Comparison of ENCODE assay signal across 13 cellular contexts in the genomic region with DNA sequence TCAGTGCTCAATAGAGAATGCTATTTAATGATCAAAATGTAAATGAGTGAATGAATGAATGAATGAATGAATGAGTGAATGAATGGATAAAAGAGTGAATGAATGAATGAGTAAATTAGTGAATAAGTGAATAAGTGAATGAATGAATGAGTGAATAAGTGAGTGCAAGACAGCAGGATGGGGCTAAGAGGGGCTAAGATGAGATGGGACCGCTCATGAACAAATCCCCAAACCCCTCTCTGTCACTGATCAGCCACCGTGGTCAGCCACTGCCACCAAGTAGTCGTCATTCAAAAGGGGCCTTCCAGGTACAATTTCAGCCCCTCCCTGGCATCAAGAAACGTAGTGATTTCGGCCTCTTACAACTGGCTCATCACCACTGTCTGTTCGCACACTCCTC.
DNase-seq lines count a peak whose midpoint lies in the region; ATAC-seq, FAIRE-seq and TF ChIP-seq lines count a peak whose summit lies in the region.
"Had no signal": no experiment of that assay in that cellular context is flagged by ENCODE, and none has a peak within 500 bp of the region (broad histone marks: within the 10 kb centered on the region; RNA-seq: fewer than 3 reads in every experiment).

No MANE protein-coding gene starts in this region.

- no peaks in the 10 kb centered on the region for H3F3A ChIP-seq in PC-9 (ENCODE audit: insufficient read depth, low read depth)

- ATAC-seq in A549 (no peak), lower lobe of right lung (no peak)
- peak; percentile 7 for ATAC-seq in activated CD8-positive, alpha-beta T cell treated with anti-CD3 and anti-CD28 coated beads for 36 hours

- H3K4me1 ChIP-seq in A549 = peaks cover 3% of the 10 kb centered on the region; the same call in 1 of the 3 replicates
- peaks cover 24% of the 10 kb centered on the region in 2 donors for H3K4me1 ChIP-seq in duodenal mucosa (ENCODE audit: control insufficient read depth in 1 of 2, insufficient read depth in 2 of 2, low read length in 2 of 2)
- H3K4me1 ChIP-seq in lower lobe of right lung = peaks cover 11% of the 10 kb centered on the region
- no peaks in the 10 kb centered on the region for H3K4me1 ChIP-seq in PC-9 (replicated peaks; ENCODE audit: insufficient read depth)

- FAIRE-seq in A549 (lab: Jason Lieb, UNC) = peak; percentile 61
- FAIRE-seq: GM19239 had no signal

- TF ChIP-seq CTCF in A549 (IDR thresholded peaks at IDR 0.05) (no peak), C4-2B (conservative IDR thresholded peaks at IDR 0.05) (no peak), lower lobe of right lung (IDR thresholded peaks at IDR 0.05) (no peak), PC-9 (conservative IDR thresholded peaks at IDR 0.05) (no peak)
- no peak for TF ChIP-seq CTCF in activated CD8-positive, alpha-beta T cell treated with anti-CD3 and anti-CD28 coated beads for 36 hours (IDR thresholded peaks at IDR 0.05)

- no peak for TF ChIP-seq RAD21 in A549 (conservative IDR thresholded peaks at IDR 0.05 in 1 of 2, IDR thresholded peaks at IDR 0.05 in 1 of 2)

- no peaks in the 10 kb centered on the region for H3K9me3 ChIP-seq in A549
- H3K9me3 ChIP-seq in duodenal mucosa (ENCODE audit: control insufficient read depth in 1 of 2, low read length in 2 of 2) = no peaks in the 10 kb centered on the region
- no peaks in the 10 kb centered on the region for H3K9me3 ChIP-seq in lower lobe of right lung
- no peaks in the 10 kb centered on the region for H3K9me3 ChIP-seq in PC-9 (ENCODE audit: insufficient read depth, low read depth)
- H3K9me3 ChIP-seq: sigmoid colon, SJSA1, suprapubic skin had no signal

- no peaks in the 10 kb centered on the region for H4K20me1 ChIP-seq in PC-9 (ENCODE audit: insufficient read depth)

- intact Hi-C loops in activated CD8-positive, alpha-beta T cell treated with anti-CD3 and anti-CD28 coated beads for 36 hours (cut with micrococcal nuclease) = loop anchor here (5.0 to 10.0 kb wide), 3 partner anchors 39 to 1218 kb away; no protein-coding TSS in a partner anchor
- intact Hi-C loops in lower lobe of right lung (cut with DNase I) (no loop called here), PC-9 (cut with micrococcal nuclease; ENCODE audit: unreplicated experiment) (no loop called here)

- H3K9me3 Mint-ChIP-seq in activated CD8-positive, alpha-beta T cell treated with anti-CD3 and anti-CD28 coated beads for 36 hours = no peaks in the 10 kb centered on the region

- H3K36me3 Mint-ChIP-seq in activated CD8-positive, alpha-beta T cell treated with anti-CD3 and anti-CD28 coated beads for 36 hours (ENCODE audit: low read depth) = peaks cover 26% of the 10 kb centered on the region

- peak overlapping the region in 1 of 2 donors; percentile 30 for H3K9ac ChIP-seq in duodenal mucosa (ENCODE audit: low read depth in 1 of 2, low read length in 2 of 2)

- H3K27me3 Mint-ChIP-seq in activated CD8-positive, alpha-beta T cell treated with anti-CD3 and anti-CD28 coated beads for 36 hours = no peaks in the 10 kb centered on the region

- H3K4me3 ChIP-seq in A549 (no peak overlapping the region), duodenal mucosa (ENCODE audit: low read depth in 1 of 2, low read length in 2 of 2) (peak overlapping the region; percentile 53 to 54), lower lobe of right lung (no peak overlapping the region), PC-9 (no peak overlapping the region)
- H3K4me3 ChIP-seq: hepatocyte had no signal

- peak overlapping the region; percentile 81 for H3K4me3 Mint-ChIP-seq in activated CD8-positive, alpha-beta T cell treated with anti-CD3 and anti-CD28 coated beads for 36 hours

- H3K4me1 Mint-ChIP-seq in activated CD8-positive, alpha-beta T cell treated with anti-CD3 and anti-CD28 coated beads for 36 hours (ENCODE audit: low read depth) = peaks cover 83% of the 10 kb centered on the region

- no peak overlapping the region for H3K27ac ChIP-seq in A549
- peak overlapping the region; percentile 60 for H3K27ac ChIP-seq in C4-2B
- no peak overlapping the region for H3K27ac ChIP-seq in duodenal mucosa (ENCODE audit: low read depth, low read length)
- no peak overlapping the region for H3K27ac ChIP-seq in lower lobe of right lung
- H3K27ac ChIP-seq in PC-9 = no peak overlapping the region
- H3K27ac ChIP-seq: hepatocyte, SJSA1 had no signal

- no peaks in the 10 kb centered on the region for H3K9me2 ChIP-seq in PC-9 (ENCODE audit: insufficient read depth)

- DNase-seq in A549 (ENCODE audit: low read depth in 1 of 2, low spot score in 1 of 2) (no peak), SKM-1 (lab: John Stamatoyannopoulos, UW; ENCODE audit: unreplicated experiment) (no peak), lower lobe of right lung (no peak), PC-9 (no peak)
- DNase-seq in activated CD8-positive, alpha-beta T cell treated with anti-CD3 and anti-CD28 coated beads for 36 hours = peak; percentile 64
- DNase-seq: NCI-H510A, sigmoid colon had no signal

- BruUV-seq in PC-9 (replicated peaks; lab: Mats Ljungman, UMichigan) = no TSS peak

- WGBS in A549 (ENCODE audit: missing lambda C conversion rate) = 77% methylated on average over 6 of the region's 6 CpGs

- CTCF ChIA-PET in A549 (lab: Yijun Ruan, JAX) = no interaction called here
- CTCF ChIA-PET in activated CD8-positive, alpha-beta T cell treated with anti-CD3 and anti-CD28 coated beads for 36 hours (lab: Charles Lee) = interaction anchor here (1.8 kb wide), 1 partner anchor 73 kb away, joined by 6 read pairs; no protein-coding TSS in a partner anchor
- CTCF ChIA-PET in PC-9 (lab: Charles Lee) = no interaction called here

- no peak for TF ChIP-seq EP300 in A549 (IDR thresholded peaks at IDR 0.05)

- POLR2A ChIA-PET in A549 (lab: Yijun Ruan, JAX) = no interaction called here
- POLR2A ChIA-PET in activated CD8-positive, alpha-beta T cell treated with anti-CD3 and anti-CD28 coated beads for 36 hours (lab: Charles Lee) = interaction anchor here (1.1 to 3.8 kb wide), 5 partner anchors 11 to 77 kb away, joined by 3 to 17 read pairs (median 5); no protein-coding TSS in a partner anchor
- POLR2A ChIA-PET in PC-9 (lab: Charles Lee; ENCODE audit: unreplicated experiment) = no interaction called here

- no peaks in the 10 kb centered on the region for H3K79me2 ChIP-seq in PC-9 (ENCODE audit: low read depth)
- H3K79me2 ChIP-seq: hepatocyte had no signal

- no peaks in the 10 kb centered on the region for H3K27me3 ChIP-seq in duodenal mucosa (ENCODE audit: control insufficient read depth in 1 of 2, insufficient read depth in 2 of 2, low read length in 2 of 2)
- H3K27me3 ChIP-seq in lower lobe of right lung (ENCODE audit: low read depth) = no peaks in the 10 kb centered on the region
- H3K27me3 ChIP-seq in PC-9 (ENCODE audit: insufficient read depth, low read depth) = peaks cover 63% of the 10 kb centered on the region
- H3K27me3 ChIP-seq: hepatocyte, sigmoid colon, SJSA1, suprapubic skin had no signal

- peaks cover 0 to 3% of the 10 kb centered on the region in 2 donors for H3K36me3 ChIP-seq in duodenal mucosa (ENCODE audit: control insufficient read depth in 1 of 2, insufficient read depth in 2 of 2, low read length in 2 of 2)
- H3K36me3 ChIP-seq in lower lobe of right lung = no peaks in the 10 kb centered on the region
- H3K36me3 ChIP-seq in PC-9 (ENCODE audit: low read depth) = no peaks in the 10 kb centered on the region
- H3K36me3 ChIP-seq: sigmoid colon, SJSA1, suprapubic skin had no signal

- no peak overlapping the region for H2AFZ ChIP-seq in PC-9
- H2AFZ ChIP-seq: hepatocyte had no signal

- H3K27ac Mint-ChIP-seq in activated CD8-positive, alpha-beta T cell treated with anti-CD3 and anti-CD28 coated beads for 36 hours = peak overlapping the region; percentile 98

- TF ChIP-seq POLR2A in A549 (IDR thresholded peaks at IDR 0.05; ENCODE audit: low read length) = no peak

- no peak overlapping the region for H3K4me2 ChIP-seq in A549
- H3K4me2 ChIP-seq in PC-9 = no peak overlapping the region

TF ChIP-seq in A549, 52 proteins besides CTCF, POLR2A, EP300 and RAD21:
- no peak for TF ChIP-seq CHD2 (IDR thresholded peaks at IDR 0.05; ENCODE audit: low read length, partially characterized antibody)
- no peak for TF ChIP-seq SREBF2 (IDR thresholded peaks at IDR 0.05)

Comparison
In these comparisons a context has a peak if more than half of its experiments do, and no peak if none do; other contexts are left out.
1. H3K4me3 ChIP-seq: peak in duodenal mucosa (2 of 2); none in A549 (single experiment), lower lobe of right lung (single experiment) and PC-9 (single experiment).